Comparison of ENCODE assay signal across 1 cellular context in genomic region chr17:82494236-82495055, GRCh38.
TF ChIP-seq lines count a peak whose summit lies in the region.

No MANE protein-coding gene starts in this region.

TF ChIP-seq in K562, 482 proteins besides CTCF, POLR2A, EP300 and RAD21 (continued from another document and continues in another):
- no peak for TF ChIP-seq RERE (CRISPR knock-in tag; IDR thresholded peaks at IDR 0.05; ENCODE audit: borderline replicate concordance)
- TF ChIP-seq ZNF318 (IDR thresholded peaks at IDR 0.05; ENCODE audit: borderline replicate concordance in 1 of 2, low read depth in 1 of 2), result no peak
- TF ChIP-seq NFIX (CRISPR knock-in tag; IDR thresholded peaks at IDR 0.05; ENCODE audit: low read depth), result no peak
- TF ChIP-seq RBM39 (optimal IDR thresholded peaks at IDR 0.05; ENCODE audit: low read depth, low read length), result peak; percentile 97
- no peak for TF ChIP-seq ZNF79 (CRISPR knock-in tag; IDR thresholded peaks at IDR 0.05; ENCODE audit: low read depth)
- peak; percentile 77 for TF ChIP-seq BDP1 (IDR thresholded peaks at IDR 0.05; ENCODE audit: insufficient read depth, insufficient read length)
- peak; percentile 90; the same call in 1 of the 2 replicates for TF ChIP-seq MTA1 (IDR thresholded peaks at IDR 0.05; ENCODE audit: borderline replicate concordance)
- TF ChIP-seq ZSCAN32 (CRISPR knock-in tag; IDR thresholded peaks at IDR 0.05), result no peak
- TF ChIP-seq ZBTB34 (CRISPR knock-in tag; IDR thresholded peaks at IDR 0.05), result no peak
- TF ChIP-seq MLX (CRISPR knock-in tag; conservative IDR thresholded peaks at IDR 0.05), result no peak
- no peak for TF ChIP-seq LEF1 (IDR thresholded peaks at IDR 0.05)
- TF ChIP-seq MEF2A (IDR thresholded peaks at IDR 0.05; ENCODE audit: control insufficient read depth, low read depth, low read length), result peak; percentile 79; the same call in 1 of the 2 replicates
- no peak for TF ChIP-seq SUPT5H (IDR thresholded peaks at IDR 0.05)
- no peak for TF ChIP-seq ZNF347 (CRISPR knock-in tag; IDR thresholded peaks at IDR 0.05; ENCODE audit: low read depth)
- no peak for TF ChIP-seq POLR2AphosphoS2 (IDR thresholded peaks at IDR 0.05; ENCODE audit: low read length)
- no peak for TF ChIP-seq HNRNPH1 (optimal IDR thresholded peaks at IDR 0.05; ENCODE audit: low read depth, low read length)
- TF ChIP-seq ZNF512 (tag; IDR thresholded peaks at IDR 0.05), result no peak
- TF ChIP-seq NFE2 (IDR thresholded peaks at IDR 0.05; ENCODE audit: low read depth), result no peak
- TF ChIP-seq GATAD2A (IDR thresholded peaks at IDR 0.05), result no peak; the same call in 1 of the 2 replicates
- no peak for TF ChIP-seq ZNF277 (CRISPR knock-in tag; IDR thresholded peaks at IDR 0.05; ENCODE audit: borderline replicate concordance)
- peak; percentile 96 for TF ChIP-seq GTF3C2 (IDR thresholded peaks at IDR 0.05; ENCODE audit: borderline replicate concordance, extremely low read depth, insufficient read length)
- TF ChIP-seq TRIM25 (IDR thresholded peaks at IDR 0.05; ENCODE audit: borderline replicate concordance), result 0 out of 2 replicates have a peak, but pooled peaks have one; percentile 28
- TF ChIP-seq DPF2 (IDR thresholded peaks at IDR 0.05), result peak; percentile 52
- no peak for TF ChIP-seq GTF2E2 (tag; IDR thresholded peaks at IDR 0.05)
- no peak for TF ChIP-seq SMAD1 (IDR thresholded peaks at IDR 0.05; ENCODE audit: low read depth, low read length, partially characterized antibody)
- no peak for TF ChIP-seq ZNF780A (CRISPR knock-in tag; IDR thresholded peaks at IDR 0.05)
- TF ChIP-seq ZNF778 (CRISPR knock-in tag; IDR thresholded peaks at IDR 0.05), result no peak
- peak; percentile 64 for TF ChIP-seq MEF2D (tag; conservative IDR thresholded peaks at IDR 0.05; ENCODE audit: low read depth)
- TF ChIP-seq FOXA1 (IDR thresholded peaks at IDR 0.05; ENCODE audit: borderline replicate concordance), result no peak
- TF ChIP-seq RBM17 (IDR thresholded peaks at IDR 0.05; ENCODE audit: borderline replicate concordance, low read depth, low read length), result no peak
- TF ChIP-seq POLR2B (IDR thresholded peaks at IDR 0.05; ENCODE audit: low read depth, partially characterized antibody), result no peak
- TF ChIP-seq ZNF23 (CRISPR knock-in tag; IDR thresholded peaks at IDR 0.05), result no peak
- no peak for TF ChIP-seq ZNF551 (CRISPR knock-in tag; IDR thresholded peaks at IDR 0.05)
- TF ChIP-seq TGIF2 (CRISPR knock-in tag; IDR thresholded peaks at IDR 0.05), result no peak
